10 cellular contexts compared by ENCODE assay signal in genomic region chr9:130058154-130058553, GRCh38. TPM values are rescaled to one million over a fixed set of nuclear protein-coding genes. Genes with fewer than 3 reads are reported as not detected.
DNase-seq lines count a peak whose midpoint lies in the region; ATAC-seq and TF ChIP-seq lines count a peak whose summit lies in the region.
"Had no signal": no experiment of that assay in that cellular context is flagged by ENCODE, and none has a peak within 500 bp of the region (broad histone marks: within the 10 kb centered on the region; RNA-seq: fewer than 3 reads in every experiment).

No MANE protein-coding gene starts in this region.

- CTCF ChIA-PET in SK-N-SH (lab: Yijun Ruan, JAX), result interaction anchor here (1.4 kb wide), 1 partner anchor 8 kb away, joined by 3 read pairs; no protein-coding TSS in a partner anchor

- H3K27ac ChIP-seq in SK-N-SH (ENCODE audit: low read depth in 2 of 2, low read length in 1 of 2) (no peak overlapping the region), spleen (no peak overlapping the region)
- H3K27ac ChIP-seq: right lobe of liver had no signal

- no peak overlapping the region; a peak in 1 of 4 replicates for H3K4me3 ChIP-seq in SK-N-SH (ENCODE audit: low read depth in 2 of 2, low read length in 1 of 2)
- H3K4me3 ChIP-seq in Jurkat, Clone E6-1 (ENCODE audit: low read length), result no peak overlapping the region
- H3K4me3 ChIP-seq in retinal pigment epithelial cell (ENCODE audit: low read length), result no peak overlapping the region
- H3K4me3 ChIP-seq in spleen, result no peak overlapping the region
- H3K4me3 ChIP-seq: right lobe of liver had no signal

- no peak for ATAC-seq in SK-N-SH treated with all-trans-retinoic acid at 6 μM for 48 hours
- ATAC-seq: right lobe of liver had no signal

- H3F3A ChIP-seq in SK-N-SH (replicated peaks; ENCODE audit: insufficient read depth), result peaks cover 10% of the 10 kb centered on the region

- intact Hi-C loops in spleen (cut with DNase I; ENCODE audit: low total_unique reads), result no loop called here

- no peak overlapping the region for H3K9ac ChIP-seq in SK-N-SH

- H3K9me2 ChIP-seq in SK-N-SH, result no peaks in the 10 kb centered on the region

- H3K4me1 Mint-ChIP-seq in chondrocyte (ENCODE audit: low read depth), result peaks cover 32% of the 10 kb centered on the region

- POLR2A ChIA-PET in SK-N-SH (lab: Yijun Ruan, JAX), result no interaction called here

- H3K4me1 ChIP-seq in SK-N-SH (ENCODE audit: control insufficient read depth in 1 of 2, insufficient read depth in 2 of 2, low read depth in 1 of 2, low read length in 1 of 2) (peaks cover 0 to 2% of the 10 kb centered on the region in 2 experiments; a peak in 2 of 4 replicates), spleen (peaks cover 23 to 81% (median 38%) of the 10 kb centered on the region in 6 donors)

- H3K9me3 Mint-ChIP-seq in chondrocyte (ENCODE audit: low read depth), result no peaks in the 10 kb centered on the region

- H3K9me3 ChIP-seq in SK-N-SH (no peaks in the 10 kb centered on the region), spleen (no peaks in the 10 kb centered on the region)
- H3K9me3 ChIP-seq: right lobe of liver had no signal

- TF ChIP-seq EP300 in SK-N-SH (IDR thresholded peaks at IDR 0.05; ENCODE audit: borderline replicate concordance in 1 of 2, low read depth in 1 of 2, low read length in 1 of 2), result no peak

- TF ChIP-seq POLR2A in spleen (IDR thresholded peaks at IDR 0.05), result no peak

- no peak overlapping the region for H2AFZ ChIP-seq in SK-N-SH (ENCODE audit: low read depth)

- no peak overlapping the region for H3K4me3 Mint-ChIP-seq in chondrocyte (ENCODE audit: unreplicated experiment)

- H3K27me3 Mint-ChIP-seq in chondrocyte (ENCODE audit: low read depth), result no peaks in the 10 kb centered on the region

- WGBS in SK-N-SH (ENCODE audit: low lambda C conversion rate), result 88% methylated on average over 7 of the region's 7 CpGs
- WGBS in spleen, 5 donors, result 80 to 85% (median 81%) methylated on average over 7 of the region's 7 CpGs

- peaks cover 50% of the 10 kb centered on the region for H4K20me1 ChIP-seq in SK-N-SH (ENCODE audit: insufficient read depth)

- peak; percentile 48 for DNase-seq in SK-N-SH
- peak; percentile 72 for DNase-seq in Jurkat, Clone E6-1 (ENCODE audit: low read depth, low spot score)
- DNase-seq in chondrocyte (ENCODE audit: low spot score), result no peak
- DNase-seq in retinal pigment epithelial cell (ENCODE audit: low read depth), result no peak
- DNase-seq in NCI-H774 (lab: John Stamatoyannopoulos, UW), result no peak
- DNase-seq in kidney glomerular epithelial cell (lab: John Stamatoyannopoulos, UW), result no peak
- DNase-seq in spleen, result no peak
- DNase-seq: NCI-H226, right lobe of liver had no signal

- peaks cover 97% of the 10 kb centered on the region for H3K79me2 ChIP-seq in SK-N-SH (ENCODE audit: insufficient read depth)

- H3K27me3 ChIP-seq in SK-N-SH (ENCODE audit: insufficient read depth) (no peaks in the 10 kb centered on the region), spleen (replicated peaks in 1 of 7) (no peaks in the 10 kb centered on the region)
- H3K27me3 ChIP-seq: right lobe of liver had no signal

- H3K36me3 Mint-ChIP-seq in chondrocyte (ENCODE audit: low read depth), result peaks cover 4% of the 10 kb centered on the region

- TF ChIP-seq RAD21 in SK-N-SH (IDR thresholded peaks at IDR 0.05; ENCODE audit: low read length), result no peak

- TF ChIP-seq CTCF in SK-N-SH (IDR thresholded peaks at IDR 0.05) (peak; percentile 48), chondrocyte (IDR thresholded peaks at IDR 0.05) (peak; percentile 62), retinal pigment epithelial cell (conservative IDR thresholded peaks at IDR 0.05; ENCODE audit: low read depth, low read length) (peak; percentile 31), spleen (IDR thresholded peaks at IDR 0.05 in 8 of 11, conservative IDR thresholded peaks at IDR 0.05 in 3 of 11) (peak in 1 of 11 experiments; percentile 10)

- H3K36me3 ChIP-seq in SK-N-SH (replicated peaks in 1 of 2; ENCODE audit: control insufficient read depth in 1 of 2, insufficient read depth in 2 of 2, low read length in 1 of 2) (peaks cover 0 to 5% of the 10 kb centered on the region in 2 experiments), spleen (peaks cover 0 to 28% (median 7%) of the 10 kb centered on the region in 6 donors)
- H3K36me3 ChIP-seq: right lobe of liver had no signal

- H3K4me2 ChIP-seq in SK-N-SH, result no peak overlapping the region

- peak overlapping the region; percentile 32 for H3K27ac Mint-ChIP-seq in chondrocyte (ENCODE audit: unreplicated experiment)

TF ChIP-seq in SK-N-SH, 30 proteins besides CTCF, POLR2A, EP300 and RAD21:
- TF ChIP-seq EZH2phosphoT487 (IDR thresholded peaks at IDR 0.05; ENCODE audit: borderline replicate concordance, low read depth) (no peak), YY1 (IDR thresholded peaks at IDR 0.05; ENCODE audit: low read depth) (no peak), IRF3 (IDR thresholded peaks at IDR 0.05; ENCODE audit: low read depth, low read length) (no peak), MEF2A (IDR thresholded peaks at IDR 0.05; ENCODE audit: borderline replicate concordance, low read depth) (no peak), SIN3A (IDR thresholded peaks at IDR 0.05; ENCODE audit: borderline replicate concordance, low read depth, low read length) (no peak), ELF1 (IDR thresholded peaks at IDR 0.05) (no peak), RFX5 (IDR thresholded peaks at IDR 0.05; ENCODE audit: low read length) (no peak), CHD2 (IDR thresholded peaks at IDR 0.05; ENCODE audit: low read length, partially characterized antibody) (no peak), TCF12 (IDR thresholded peaks at IDR 0.05) (no peak)

TF ChIP-seq in SK-N-SH treated with all-trans-retinoic acid at 6 μM for 48 hours, 23 proteins besides CTCF, POLR2A, EP300 and RAD21 (continues in another document):
- TF ChIP-seq TOX (CRISPR knock-in tag; IDR thresholded peaks at IDR 0.05; ENCODE audit: borderline replicate concordance) (no peak), ZFP3 (CRISPR knock-in tag; IDR thresholded peaks at IDR 0.05) (no peak), ZC3H10 (CRISPR knock-in tag; IDR thresholded peaks at IDR 0.05) (no peak), OSR1 (CRISPR knock-in tag; IDR thresholded peaks at IDR 0.05) (no peak), ISL1 (CRISPR knock-in tag; IDR thresholded peaks at IDR 0.05) (no peak), ESRRG (CRISPR knock-in tag; IDR thresholded peaks at IDR 0.05) (no peak), CSRNP3 (CRISPR knock-in tag; IDR thresholded peaks at IDR 0.05) (no peak), RARB (CRISPR knock-in tag; IDR thresholded peaks at IDR 0.05) (no peak), TCF4 (CRISPR knock-in tag; IDR thresholded peaks at IDR 0.05; ENCODE audit: borderline replicate concordance) (no peak), PPARA (CRISPR knock-in tag; IDR thresholded peaks at IDR 0.05; ENCODE audit: borderline replicate concordance) (no peak), ZNF565 (CRISPR knock-in tag; conservative IDR thresholded peaks at IDR 0.05; ENCODE audit: low read depth) (no peak), CSDC2 (CRISPR knock-in tag; IDR thresholded peaks at IDR 0.05) (no peak), ZNF8 (CRISPR knock-in tag; IDR thresholded peaks at IDR 0.05) (no peak), ZNF70 (CRISPR knock-in tag; IDR thresholded peaks at IDR 0.05) (no peak)
- TF ChIP-seq, protein P1, sequence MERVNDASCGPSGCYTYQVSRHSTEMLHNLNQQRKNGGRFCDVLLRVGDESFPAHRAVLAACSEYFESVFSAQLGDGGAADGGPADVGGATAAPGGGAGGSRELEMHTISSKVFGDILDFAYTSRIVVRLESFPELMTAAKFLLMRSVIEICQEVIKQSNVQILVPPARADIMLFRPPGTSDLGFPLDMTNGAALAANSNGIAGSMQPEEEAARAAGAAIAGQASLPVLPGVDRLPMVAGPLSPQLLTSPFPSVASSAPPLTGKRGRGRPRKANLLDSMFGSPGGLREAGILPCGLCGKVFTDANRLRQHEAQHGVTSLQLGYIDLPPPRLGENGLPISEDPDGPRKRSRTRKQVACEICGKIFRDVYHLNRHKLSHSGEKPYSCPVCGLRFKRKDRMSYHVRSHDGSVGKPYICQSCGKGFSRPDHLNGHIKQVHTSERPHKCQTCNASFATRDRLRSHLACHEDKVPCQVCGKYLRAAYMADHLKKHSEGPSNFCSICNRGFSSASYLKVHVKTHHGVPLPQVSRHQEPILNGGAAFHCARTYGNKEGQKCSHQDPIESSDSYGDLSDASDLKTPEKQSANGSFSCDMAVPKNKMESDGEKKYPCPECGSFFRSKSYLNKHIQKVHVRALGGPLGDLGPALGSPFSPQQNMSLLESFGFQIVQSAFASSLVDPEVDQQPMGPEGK (CRISPR knock-in tag; IDR thresholded peaks at IDR 0.05; ENCODE audit: borderline replicate concordance), result no peak

RNA-seq across cellular contexts. Expression of gene GPR107, which starts 4.4 kb away (rescaled TPM):
- polyA plus RNA-seq in SK-N-SH (2012; rRNA removed) (23.0 and 29.9 TPM in 2 replicates), spleen (1 to 10 TPM; 3.9 to 7.4 (median 4.3) TPM)
- polyA plus RNA-seq in SK-N-SH (2012; cell fraction: cytosol; rRNA removed), result 20.9 and 24.6 TPM in 2 replicates
- polyA plus RNA-seq in SK-N-SH (2012; cell fraction: nucleus; rRNA removed), result 20.5 and 35.5 TPM in 2 replicates
- 13.6 TPM for polyA plus RNA-seq in Jurkat, Clone E6-1 (2012; ENCODE audit: insufficient read depth, insufficient read length)
- total RNA-seq in chondrocyte (67.0 to 74.6 TPM (median 70.7 TPM) in 3 replicates), spleen (10 to 100 TPM; 25.2 to 42.8 (median 30.5) TPM)

RNA-seq across cellular contexts. Expression of gene FNBP1, which starts 15.2 kb away (rescaled TPM):
- 10.2 and 11.0 TPM in 2 replicates for polyA plus RNA-seq in SK-N-SH (2012; rRNA removed)
- polyA plus RNA-seq in SK-N-SH (2012; cell fraction: cytosol; rRNA removed), result 13.1 and 17.9 TPM in 2 replicates
- polyA plus RNA-seq in SK-N-SH (2012; cell fraction: nucleus; rRNA removed), result 19.1 and 20.3 TPM in 2 replicates
- 110 TPM for polyA plus RNA-seq in Jurkat, Clone E6-1 (2012; ENCODE audit: insufficient read depth, insufficient read length)
- total RNA-seq in chondrocyte, result 49.4 to 61.2 TPM (median 58.7 TPM) in 3 replicates
- total RNA-seq in spleen, result 100 to 1,000 TPM; 132 to 156 (median 148) TPM
- polyA plus RNA-seq in spleen, result 10 to 100 TPM; 40.6 to 55.6 (median 54.9) TPM

Comparison
In these comparisons a context has a peak if more than half of its experiments do, and no peak if none do; other contexts are left out.
1. DNase-seq: peak in SK-N-SH (single experiment) and Jurkat, Clone E6-1 (single experiment); none in chondrocyte (single experiment), retinal pigment epithelial cell (single experiment), NCI-H774 (single experiment), kidney glomerular epithelial cell (single experiment) and spleen (single experiment).